Comparison of ENCODE assay signal across 16 cellular contexts in the genomic region with DNA sequence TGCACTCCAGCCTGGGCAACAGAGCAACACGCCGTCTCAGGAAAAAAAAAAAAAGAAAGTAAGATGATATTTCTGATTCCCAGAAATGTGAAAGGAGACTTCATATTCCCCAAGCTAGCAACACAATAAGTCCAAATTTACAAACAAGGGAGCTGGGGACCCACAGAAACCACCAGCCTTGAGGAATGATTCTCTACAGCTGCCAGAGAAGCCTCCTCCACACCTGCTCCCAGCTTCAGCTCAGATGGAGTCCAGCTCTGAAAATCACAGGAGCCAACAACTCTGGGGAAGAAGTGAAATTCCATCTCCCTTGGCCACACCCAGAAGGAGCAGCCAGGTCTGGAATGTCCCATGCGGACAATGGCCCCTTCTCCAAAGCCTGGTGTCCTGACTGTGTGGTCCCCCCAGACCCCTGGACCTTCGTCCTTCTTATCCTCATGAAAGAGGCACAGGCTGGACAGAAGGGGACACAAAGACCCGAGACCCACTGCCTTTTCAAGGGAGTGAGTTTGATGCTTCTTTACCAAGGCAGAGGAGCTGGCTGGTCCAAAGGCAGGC. TPM values are rescaled to one million over a fixed set of nuclear protein-coding genes. Genes with fewer than 3 reads are reported as not detected.
DNase-seq lines count a peak whose midpoint lies in the region; ATAC-seq and TF ChIP-seq lines count a peak whose summit lies in the region.
"Had no signal": no experiment of that assay in that cellular context is flagged by ENCODE, and none has a peak within 500 bp of the region (broad histone marks: within the 10 kb centered on the region; RNA-seq: fewer than 3 reads in every experiment).

No MANE protein-coding gene starts in this region.

- H3K4ac ChIP-seq in trophoblast cell (ENCODE audit: low read depth, low read length) = no peak overlapping the region

- no peak overlapping the region for H3K4me3 ChIP-seq in heart left ventricle
- no peak overlapping the region for H3K4me3 ChIP-seq in trophoblast cell (ENCODE audit: low read depth, low read length)

- H3K4me1 ChIP-seq in heart left ventricle = peaks cover 0 to 62% (median 34%) of the 10 kb centered on the region in 12 donors
- peaks cover 19 to 22% of the 10 kb centered on the region in 2 experiments for H3K4me1 ChIP-seq in trophoblast cell (ENCODE audit: control insufficient read depth in 1 of 2, insufficient read depth in 2 of 2, low read length in 2 of 2)

- no peak overlapping the region for H4K12ac ChIP-seq in trophoblast cell (ENCODE audit: low read depth, low read length)

- H3K4me1 Mint-ChIP-seq in CD14-positive monocyte = peaks cover 4% of the 10 kb centered on the region

- H3K27me3 Mint-ChIP-seq in CD14-positive monocyte (ENCODE audit: low read depth in 3 of 3) = no peaks in the 10 kb centered on the region
- H3K27me3 Mint-ChIP-seq: activated naive CD8-positive, alpha-beta T cell treated with anti-CD3 and anti-CD28 coated beads, Interleukin-2, amount 50 U/mL, for 24 hours had no signal

- H3K14ac ChIP-seq in trophoblast cell (ENCODE audit: low read length) = no peak overlapping the region

- DNase-seq in CD14-positive monocyte (ENCODE audit: low spot score) (no peak), heart left ventricle (no peak), trophoblast cell (peak in 1 of 2 donors; percentile 38), HK-2 (ENCODE audit: unreplicated experiment) (no peak), COR-L47 (lab: John Stamatoyannopoulos, UW) (no peak), SHP77 (lab: John Stamatoyannopoulos, UW) (no peak)
- no peak for DNase-seq in activated CD8-positive, alpha-beta memory T cell treated with anti-CD3 and anti-CD28 coated beads, Interleukin-2, amount 50 U/mL, for 4 hours
- DNase-seq: activated naive CD8-positive, alpha-beta T cell treated with anti-CD3 and anti-CD28 coated beads, Interleukin-2, amount 50 U/mL, for 24 hours; activated T-cell treated with anti-CD3 and anti-CD28 coated beads, Interleukin-2, amount 50 U/mL, for 48 hours; erythroblast; H9; mammary epithelial cell; MV-4-11; NCI-H1930 had no signal

- no peak overlapping the region for H3K23ac ChIP-seq in trophoblast cell (ENCODE audit: low read length)

- peak in 1 of 4 donors; percentile 41 for ATAC-seq in heart left ventricle
- ATAC-seq: activated naive CD8-positive, alpha-beta T cell treated with anti-CD3 and anti-CD28 coated beads, Interleukin-2, amount 50 U/mL, for 24 hours had no signal

- H2AK5ac ChIP-seq in trophoblast cell (ENCODE audit: low read length) = no peak overlapping the region

- H3K4me2 ChIP-seq in trophoblast cell (ENCODE audit: low read length) = no peak overlapping the region

- intact Hi-C loops in CD14-positive monocyte (cut with micrococcal nuclease) (no loop called here), heart left ventricle (cut with DNase I) (loop anchor here in 1 of 10 donors (5.0 kb wide), 1 partner anchor 46 kb away; a partner anchor contains a TSS)

- H2BK5ac ChIP-seq in trophoblast cell (ENCODE audit: low read depth, low read length, poor library complexity) = no peak overlapping the region

- peaks cover 10% of the 10 kb centered on the region; the same call in 1 of the 2 replicates for H3K36me3 ChIP-seq in KOPT-K1 (ENCODE audit: insufficient read depth, low read length)
- peaks cover 0 to 83% (median 16%) of the 10 kb centered on the region in 9 donors for H3K36me3 ChIP-seq in heart left ventricle
- H3K36me3 ChIP-seq in trophoblast cell (ENCODE audit: control insufficient read depth in 1 of 2, insufficient read depth in 2 of 2, low read length in 2 of 2) = no peaks in the 10 kb centered on the region

- H4K91ac ChIP-seq in trophoblast cell (ENCODE audit: low read depth, low read length) = no peak overlapping the region

- H4K8ac ChIP-seq in trophoblast cell (ENCODE audit: low read depth, low read length) = no peak overlapping the region

- H3K9me3 Mint-ChIP-seq in CD14-positive monocyte = no peaks in the 10 kb centered on the region
- H3K9me3 Mint-ChIP-seq: activated naive CD8-positive, alpha-beta T cell treated with anti-CD3 and anti-CD28 coated beads, Interleukin-2, amount 50 U/mL, for 24 hours; H9 had no signal

- no peak overlapping the region for H3K18ac ChIP-seq in trophoblast cell (ENCODE audit: low read length)

- TF ChIP-seq CTCF in CD14-positive monocyte (IDR thresholded peaks at IDR 0.05) = no peak
- no peak for TF ChIP-seq CTCF in heart left ventricle (IDR thresholded peaks at IDR 0.05)

- H3K27ac Mint-ChIP-seq in CD14-positive monocyte = peak overlapping the region in 6 of 7 donors; percentile 13 to 73 (median 56)
- H3K27ac Mint-ChIP-seq: activated naive CD8-positive, alpha-beta T cell treated with anti-CD3 and anti-CD28 coated beads, Interleukin-2, amount 50 U/mL, for 24 hours; H9 had no signal

- H3K79me2 ChIP-seq in trophoblast cell (ENCODE audit: control insufficient read depth, insufficient read depth, low read length, poor library complexity) = no peaks in the 10 kb centered on the region

- no peak overlapping the region for H3K9ac ChIP-seq in trophoblast cell (ENCODE audit: low read length)

- no peaks in the 10 kb centered on the region for H3K27me3 ChIP-seq in heart left ventricle
- no peaks in the 10 kb centered on the region for H3K27me3 ChIP-seq in trophoblast cell (ENCODE audit: insufficient read depth, low read length)

- peaks cover 84 to 96% of the 10 kb centered on the region in 2 donors for H3K36me3 Mint-ChIP-seq in CD14-positive monocyte

- 76 to 89% (median 81%) methylated on average over 4 to 5 of the region's 5 CpGs for WGBS in heart left ventricle, 4 donors
- WGBS in trophoblast cell (ENCODE audit: extremely low coverage, insufficient coverage, insufficient read length) = no CpG with 5 or more reads among the region's 5 CpGs

- H2AFZ ChIP-seq in trophoblast cell (ENCODE audit: insufficient read depth, low read length, poor library complexity) = no peak overlapping the region

- TF ChIP-seq POLR2A in heart left ventricle (IDR thresholded peaks at IDR 0.05) = no peak

- H3K9me3 ChIP-seq in KOPT-K1 (ENCODE audit: insufficient read depth, low read length, poor library complexity, severe bottlenecking) (no peaks in the 10 kb centered on the region), heart left ventricle (no peaks in the 10 kb centered on the region), trophoblast cell (ENCODE audit: insufficient read depth, low read depth, low read length) (no peaks in the 10 kb centered on the region)

- H3K79me1 ChIP-seq in trophoblast cell (ENCODE audit: low read length) = peaks cover 3% of the 10 kb centered on the region

- H3K27ac ChIP-seq in KOPT-K1 (ENCODE audit: low read depth, low read length, poor library complexity, severe bottlenecking) = peak overlapping the region; percentile 88
- H3K27ac ChIP-seq in heart left ventricle = peak overlapping the region in 9 of 12 donors; percentile 10 to 66 (median 52)
- H3K27ac ChIP-seq in trophoblast cell (ENCODE audit: low read depth, low read length) = no peak overlapping the region
- H3K27ac ChIP-seq: HL-60 had no signal

- H2BK120ac ChIP-seq in trophoblast cell (ENCODE audit: insufficient read depth, low read length, poor library complexity) = no peak overlapping the region

- no peak overlapping the region for H3K4me3 Mint-ChIP-seq in CD14-positive monocyte
- H3K4me3 Mint-ChIP-seq: activated naive CD8-positive, alpha-beta T cell treated with anti-CD3 and anti-CD28 coated beads, Interleukin-2, amount 50 U/mL, for 24 hours; H9 had no signal

- H2BK12ac ChIP-seq in trophoblast cell (ENCODE audit: low read length) = peak overlapping the region; percentile 26

RNA-seq across cellular contexts. Expression of a gene that starts 45.4 kb away (rescaled TPM):
- polyA plus RNA-seq in CD14-positive monocyte = 1 to 10 TPM; 2.6 to 3.5 TPM
- total RNA-seq in heart left ventricle = 10 to 100 TPM in 5 of 9 donors, 1 to 10 TPM in 4; 6.2 to 16.9 (median 10.3) TPM
- polyA plus RNA-seq in heart left ventricle = 1 to 10 TPM; 3.1 to 3.9 TPM
- 0.81 and 0.86 TPM in 2 replicates for polyA plus RNA-seq in trophoblast cell (2013)
